ENCODE assay signal across 8 cellular contexts in genomic region chr7:99438573-99439480, GRCh38. TPM values are rescaled to one million over a fixed set of nuclear protein-coding genes. Genes with fewer than 3 reads are reported as not detected.
DNase-seq lines count a peak whose midpoint lies in the region; ATAC-seq, FAIRE-seq and TF ChIP-seq lines count a peak whose summit lies in the region.

Gene CPSF4, plus strand, starts transcription at chr7:99438943. Its CDS starts 140 bp downstream, at chr7:99439083.
Gene PTCD1, minus strand, starts transcription at chr7:99438798. Its CDS starts 3,556 bp downstream, at chr7:99435242.

- TF ChIP-seq CTCF in D721Med (IDR thresholded peaks at IDR 0.05; ENCODE audit: insufficient read depth, missing control alignments) (no peak), OCI-LY1 (IDR thresholded peaks at IDR 0.05; ENCODE audit: low read length) (no peak), epithelial cell of esophagus (IDR thresholded peaks at IDR 0.05; ENCODE audit: insufficient read depth, low read depth, low read length, missing control alignments) (no peak)

- peak within 1 kb of the TSS; percentile 45; the same call in 1 of the 2 replicates for H2AFZ ChIP-seq in OCI-LY1 (ENCODE audit: low read length)

- peaks cover 18% of the 10 kb centered on the region for H3K4me1 ChIP-seq in HUES6 (ENCODE audit: control insufficient read depth, insufficient read depth, low read length)
- H3K4me1 ChIP-seq in OCI-LY1 (ENCODE audit: insufficient read depth, low read length, severe bottlenecking): peaks cover 18% of the 10 kb centered on the region
- peaks cover 22% of the 10 kb centered on the region for H3K4me1 ChIP-seq in mononuclear cell (ENCODE audit: insufficient read depth, low read length)

- H3K79me2 ChIP-seq in OCI-LY1 (ENCODE audit: insufficient read depth, low read length): peaks cover 22% of the 10 kb centered on the region

- peak; percentile 99 for DNase-seq in D721Med (ENCODE audit: insufficient read length, low spot score)
- DNase-seq in activated T-cell treated with anti-CD3 and anti-CD28 coated beads for 1 hour (ENCODE audit: low read depth): peak; percentile 86
- DNase-seq in epithelial cell of esophagus (ENCODE audit: low read depth): peak; percentile 97
- peak; percentile 91 to 92 for DNase-seq in stimulated activated CD8-positive, alpha-beta memory T cell treated with anti-CD3 and anti-CD28 coated beads, Interleukin-2, amount 100 ng/mL, for 48 hours (ENCODE audit: low read depth in 2 of 2)

- ATAC-seq in GM21447 (IDR thresholded peaks at IDR 0.05; ENCODE audit: unreplicated experiment): peak; percentile 92

- H3K9me2 ChIP-seq in OCI-LY1 (ENCODE audit: low read depth, low read length): no peaks in the 10 kb centered on the region

- H3K4me2 ChIP-seq in OCI-LY1 (ENCODE audit: low read length): peak within 1 kb of the TSS; percentile 90

- H4K20me1 ChIP-seq in OCI-LY1 (ENCODE audit: insufficient read depth, low read length): no peaks in the 10 kb centered on the region

- no peaks in the 10 kb centered on the region for H3F3A ChIP-seq in OCI-LY1 (ENCODE audit: insufficient read depth, low read length)

- H3K36me3 ChIP-seq in HUES6 (ENCODE audit: control insufficient read depth, insufficient read depth, low read length) (peaks cover 37% of the 10 kb centered on the region), OCI-LY1 (ENCODE audit: insufficient read depth, low read length) (peaks cover 35% of the 10 kb centered on the region)

- H3K27me3 ChIP-seq in HUES6 (ENCODE audit: control insufficient read depth, insufficient read depth, low read length) (no peaks in the 10 kb centered on the region), OCI-LY1 (ENCODE audit: insufficient read depth, low read length) (no peaks in the 10 kb centered on the region), mononuclear cell (ENCODE audit: insufficient read depth, low read length) (no peaks in the 10 kb centered on the region)

- H3K9me3 ChIP-seq in HUES6 (ENCODE audit: control insufficient read depth, insufficient read depth, low read depth, low read length) (no peaks in the 10 kb centered on the region), OCI-LY1 (ENCODE audit: low read length) (no peaks in the 10 kb centered on the region), mononuclear cell (ENCODE audit: low read depth, low read length) (no peaks in the 10 kb centered on the region)

- H3K9ac ChIP-seq in HUES6 (ENCODE audit: low read length) (peak within 1 kb of the TSS; percentile 91), OCI-LY1 (ENCODE audit: low read length) (peak within 1 kb of the TSS; percentile 87)

- H3K4me3 ChIP-seq in HUES6 (ENCODE audit: low read depth, low read length): peak within 1 kb of the TSS; percentile 93
- peak within 1 kb of the TSS; percentile 99 for H3K4me3 ChIP-seq in OCI-LY1 (ENCODE audit: low read depth, low read length, poor library complexity, severe bottlenecking)
- H3K4me3 ChIP-seq in epithelial cell of esophagus (ENCODE audit: low read length): peak within 1 kb of the TSS; percentile 95
- H3K4me3 ChIP-seq in mononuclear cell (ENCODE audit: low read length): peak within 1 kb of the TSS; percentile 87

- no peak for FAIRE-seq in D721Med (lab: Jason Lieb, UNC)

- peak within 1 kb of the TSS; percentile 94 for H3K27ac ChIP-seq in HUES6 (ENCODE audit: low read depth, low read length)
- H3K27ac ChIP-seq in OCI-LY1 (ENCODE audit: low read depth, low read length, poor library complexity, severe bottlenecking): peak within 1 kb of the TSS; percentile 58

RNA-seq across cellular contexts. Expression of gene CPSF4, which starts in this region (rescaled TPM):
- total RNA-seq in mononuclear cell: 17.4 TPM

RNA-seq across cellular contexts. Expression of gene PTCD1, which starts in this region (rescaled TPM):
- 3.1 TPM for total RNA-seq in mononuclear cell

Comparison
In these comparisons a context has a peak if more than half of its experiments do, and no peak if none do; other contexts are left out.
1. Peak in every context shown above with its lines: DNase-seq, ATAC-seq, H3K4me3 ChIP-seq and H3K27ac ChIP-seq.